ENCODE assay signal across 8 cellular contexts in the genomic region with DNA sequence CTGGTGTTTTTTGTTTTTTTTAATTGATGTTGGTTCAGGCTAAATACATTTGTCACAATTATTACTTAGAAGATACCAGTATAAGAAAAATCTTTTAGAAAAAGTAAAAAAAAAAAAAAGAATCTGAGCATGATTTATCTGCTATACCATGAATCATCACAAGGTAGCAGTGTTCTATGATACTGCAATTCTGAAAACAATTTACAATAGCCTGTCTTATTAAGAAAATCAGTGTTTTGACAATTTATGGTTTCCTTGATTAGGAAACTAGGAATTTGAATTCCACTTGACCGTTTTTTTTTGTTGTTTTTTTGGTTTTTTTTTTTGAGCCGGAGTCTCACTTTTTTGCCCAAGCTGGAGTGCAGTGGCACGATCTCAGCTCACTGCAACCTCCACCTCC. TPM values are rescaled to one million over a fixed set of nuclear protein-coding genes. Genes with fewer than 3 reads are reported as not detected.
DNase-seq lines count a peak whose midpoint lies in the region; ATAC-seq, FAIRE-seq and TF ChIP-seq lines count a peak whose summit lies in the region.
"Had no signal": no experiment of that assay in that cellular context is flagged by ENCODE, and none has a peak within 500 bp of the region (broad histone marks: within the 10 kb centered on the region; RNA-seq: fewer than 3 reads in every experiment).

No MANE protein-coding gene starts in this region.

- FAIRE-seq in RCC 7860 (lab: Jason Lieb, UNC): peak; percentile 40

- no peaks in the 10 kb centered on the region for H3K9me3 ChIP-seq in uterus

- H3K27me3 ChIP-seq in kidney epithelial cell (ENCODE audit: control insufficient read depth, insufficient read depth, low read length) (peaks cover 2% of the 10 kb centered on the region), uterus (no peaks in the 10 kb centered on the region)

- no peak overlapping the region for H3K4me3 ChIP-seq in GM12865 (ENCODE audit: low read depth, low read length)
- H3K4me3 ChIP-seq in kidney epithelial cell (ENCODE audit: low read depth, low read length): no peak overlapping the region
- H3K4me3 ChIP-seq in uterus: no peak overlapping the region

- TF ChIP-seq CTCF in C4-2B (conservative IDR thresholded peaks at IDR 0.05): peak; percentile 67
- TF ChIP-seq CTCF in GM12865 (IDR thresholded peaks at IDR 0.05; ENCODE audit: insufficient read depth, low read depth, low read length, missing control alignments): peak; percentile 6
- TF ChIP-seq CTCF in kidney epithelial cell (IDR thresholded peaks at IDR 0.05; ENCODE audit: insufficient read depth, low read length, poor library complexity, severe bottlenecking): peak; percentile 10
- no peak for TF ChIP-seq CTCF in uterus (IDR thresholded peaks at IDR 0.05)

- H3K36me3 ChIP-seq in kidney epithelial cell (ENCODE audit: control insufficient read depth, insufficient read depth, low read length) (no peaks in the 10 kb centered on the region), uterus (no peaks in the 10 kb centered on the region)

- H3K27ac ChIP-seq in C4-2B (peak overlapping the region; percentile 7; the same call in 1 of the 2 replicates), uterus (no peak overlapping the region)

- DNase-seq in GM12865 (ENCODE audit: low read depth): no peak
- DNase-seq in RCC 7860 (ENCODE audit: low spot score): no peak
- no peak for DNase-seq in kidney epithelial cell (ENCODE audit: low read depth)
- no peak for DNase-seq in GM19238 (ENCODE audit: insufficient read length, low spot score)
- DNase-seq in uterus: no peak

- intact Hi-C loops in uterus (cut with DNase I; ENCODE audit: low total_unique reads): no loop called here

- no peaks in the 10 kb centered on the region for H3K4me1 ChIP-seq in uterus

- no peak for ATAC-seq in HG03196 (IDR thresholded peaks at IDR 0.05; ENCODE audit: unreplicated experiment)
- ATAC-seq: esophagus mucosa had no signal

- TF ChIP-seq POLR2A in uterus (IDR thresholded peaks at IDR 0.05): no peak

RNA-seq across cellular contexts. Expression of gene MAK, which starts 9.3 kb away (rescaled TPM):
- total RNA-seq in kidney epithelial cell: 0.14 and 0.17 TPM in 2 replicates
- total RNA-seq in uterus: 1 to 10 TPM in 1 of 4 donors, under 1 TPM in 1, not detected in 2; 0.97 to 1.8 TPM
- total RNA-seq: esophagus mucosa had no signal

RNA-seq across cellular contexts. Expression of gene GCM2, which starts 34.2 kb away (rescaled TPM):
- total RNA-seq in kidney epithelial cell: not detected in 2 replicates
- total RNA-seq in uterus: not detected
- total RNA-seq: esophagus mucosa had no signal

RNA-seq across cellular contexts. Expression of gene SYCP2L, which starts 39.2 kb away (rescaled TPM):
- total RNA-seq in kidney epithelial cell (0.71 and 2.5 TPM in 2 replicates), uterus (1 to 10 TPM in 2 of 4 donors, under 1 TPM in 1, not detected in 1; under 0.01 to 4.9 (median 3.5) TPM)
- total RNA-seq: esophagus mucosa had no signal

Comparison
In these comparisons a context has a peak if more than half of its experiments do, and no peak if none do; other contexts are left out.
1. CTCF ChIP-seq: peak in C4-2B (single experiment), GM12865 (single experiment) and kidney epithelial cell (single experiment); none in uterus (0 of 4).